In genomic region chr5:67092447-67093023, GRCh38 we compare ENCODE assay signal across 1 cellular context.
TF ChIP-seq lines count a peak whose summit lies in the region.

No MANE protein-coding gene starts in this region.

TF ChIP-seq in WTC11, 78 proteins besides CTCF, POLR2A, EP300 and RAD21 (continued from another document):
- TF ChIP-seq, protein P1, sequence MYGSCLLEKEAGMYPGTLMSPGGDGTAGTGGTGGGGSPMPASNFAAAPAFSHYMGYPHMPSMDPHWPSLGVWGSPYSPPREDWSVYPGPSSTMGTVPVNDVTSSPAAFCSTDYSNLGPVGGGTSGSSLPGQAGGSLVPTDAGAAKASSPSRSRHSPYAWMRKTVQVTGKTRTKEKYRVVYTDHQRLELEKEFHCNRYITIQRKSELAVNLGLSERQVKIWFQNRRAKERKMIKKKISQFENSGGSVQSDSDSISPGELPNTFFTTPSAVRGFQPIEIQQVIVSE (CRISPR knock-in tag; IDR thresholded peaks at IDR 0.05; ENCODE audit: borderline replicate concordance): no peak
- TF ChIP-seq NFYB (CRISPR knock-in tag; conservative IDR thresholded peaks at IDR 0.05; ENCODE audit: low read depth) (no peak), CBFB (CRISPR knock-in tag; IDR thresholded peaks at IDR 0.05; ENCODE audit: low read depth) (no peak), ZNF219 (CRISPR knock-in tag; IDR thresholded peaks at IDR 0.05; ENCODE audit: borderline replicate concordance) (no peak)
